Comparison of ENCODE assay signal across 8 cellular contexts in genomic region chr12:48001426-48002178, GRCh38. TPM values are rescaled to one million over a fixed set of nuclear protein-coding genes. Genes with fewer than 3 reads are reported as not detected.
DNase-seq lines count a peak whose midpoint lies in the region; ATAC-seq and TF ChIP-seq lines count a peak whose summit lies in the region.

No MANE protein-coding gene starts in this region.

- no peaks in the 10 kb centered on the region for H3K9me3 ChIP-seq in MM.1S (replicated peaks; ENCODE audit: insufficient read depth, low read length)
- H3K9me3 ChIP-seq in adrenal gland (replicated peaks in 1 of 3), result no peaks in the 10 kb centered on the region
- no peaks in the 10 kb centered on the region for H3K9me3 ChIP-seq in iPS DF 6.9 (ENCODE audit: control insufficient read depth, insufficient read depth, low read length)

- intact Hi-C loops in adrenal gland (cut with DNase I), result no loop called here

- TF ChIP-seq CTCF in MM.1S (IDR thresholded peaks at IDR 0.05; ENCODE audit: low read length) (no peak), adrenal gland (IDR thresholded peaks at IDR 0.05) (no peak)

- ATAC-seq in HG03442 (IDR thresholded peaks at IDR 0.05; ENCODE audit: unreplicated experiment) (no peak), GM19351 (IDR thresholded peaks at IDR 0.05; ENCODE audit: unreplicated experiment) (no peak)

- H3K4me3 ChIP-seq in MM.1S (ENCODE audit: low read length), result peak overlapping the region; percentile 53
- H3K4me3 ChIP-seq in adrenal gland, result peak overlapping the region in 2 of 4 donors; percentile 18 to 66
- peak overlapping the region; percentile 21; the same call in 1 of the 2 replicates for H3K4me3 ChIP-seq in iPS DF 6.9 (ENCODE audit: low read length)
- peak overlapping the region; percentile 53 for H3K4me3 ChIP-seq in skeletal muscle cell (ENCODE audit: low read depth, low read length)

- H3K79me2 ChIP-seq in MM.1S (ENCODE audit: low read length), result no peaks in the 10 kb centered on the region

- H3K9me2 ChIP-seq in MM.1S (replicated peaks; ENCODE audit: insufficient read depth, low read length), result no peaks in the 10 kb centered on the region

- peak overlapping the region; percentile 89 for H3K4me2 ChIP-seq in MM.1S (ENCODE audit: low read depth, low read length)

- no peak overlapping the region for H3K9ac ChIP-seq in MM.1S (ENCODE audit: low read length)

- H3K4me1 ChIP-seq in MM.1S (ENCODE audit: low read length) (peaks cover 6% of the 10 kb centered on the region; the same call in 1 of the 2 replicates), adrenal gland (replicated peaks in 1 of 2) (peaks cover 21 to 27% of the 10 kb centered on the region in 2 donors), iPS DF 6.9 (ENCODE audit: control insufficient read depth, insufficient read depth, low read length) (peaks cover 7% of the 10 kb centered on the region)

- DNase-seq in EH (ENCODE audit: low read depth) (peak; percentile 61), MM.1S (no peak), adrenal gland (peak in 5 of 7 donors; percentile 39 to 54 (median 48)), iPS DF 6.9 (ENCODE audit: low read depth, low spot score) (no peak), skeletal muscle cell (ENCODE audit: low read depth) (no peak), hippocampal formation (lab: John Stamatoyannopoulos, UW) (no peak)

- H3K36me3 ChIP-seq in MM.1S (replicated peaks; ENCODE audit: insufficient read depth, low read length), result no peaks in the 10 kb centered on the region
- H3K36me3 ChIP-seq in adrenal gland (replicated peaks in 1 of 2), result no peaks in the 10 kb centered on the region
- no peaks in the 10 kb centered on the region for H3K36me3 ChIP-seq in iPS DF 6.9 (ENCODE audit: control insufficient read depth, insufficient read depth, low read length)

- WGBS in adrenal gland, 4 donors, result 1 to 2% (median 2%) methylated on average over 9 to 51 of the region's 51 CpGs
- no CpG with 5 or more reads among the region's 51 CpGs for WGBS in iPS DF 6.9 (ENCODE audit: insufficient coverage, insufficient read length)

- H3K27me3 ChIP-seq in MM.1S (replicated peaks; ENCODE audit: insufficient read depth, low read length) (peaks cover 76% of the 10 kb centered on the region), adrenal gland (peaks cover 49% of the 10 kb centered on the region), iPS DF 6.9 (ENCODE audit: control insufficient read depth, insufficient read depth, low read length) (peaks cover 73% of the 10 kb centered on the region)

- H3K27ac ChIP-seq in MM.1S (ENCODE audit: low read length) (no peak overlapping the region), adrenal gland (peak overlapping the region in 1 of 5 donors; percentile 27), iPS DF 6.9 (ENCODE audit: low read length) (no peak overlapping the region)

- peak overlapping the region; percentile 48 for H2AFZ ChIP-seq in MM.1S (ENCODE audit: low read length)

- H4K20me1 ChIP-seq in MM.1S (ENCODE audit: insufficient read depth, low read length), result no peaks in the 10 kb centered on the region

- TF ChIP-seq POLR2A in adrenal gland (IDR thresholded peaks at IDR 0.05), result no peak

- H3F3A ChIP-seq in MM.1S (ENCODE audit: insufficient read depth, low read length), result no peaks in the 10 kb centered on the region

RNA-seq across cellular contexts. Expression of gene COL2A1, which starts 2.7 kb away (rescaled TPM):
- total RNA-seq in adrenal gland, result under 1 TPM in 5 of 8 donors, not detected in 3; 0.14 to 0.63 (median 0.26) TPM
- under 1 TPM; 0.07 to 0.20 (median 0.16) TPM for polyA plus RNA-seq in adrenal gland

RNA-seq across cellular contexts. Expression of gene TMEM106C, which starts 38.2 kb away (rescaled TPM):
- total RNA-seq in adrenal gland, result 100 to 1,000 TPM in 2 of 8 donors, 10 to 100 TPM in 6; 28.8 to 119 (median 56.8) TPM
- 10 to 100 TPM; 24.6 to 51.6 (median 31.5) TPM for polyA plus RNA-seq in adrenal gland

Comparison
In these comparisons a context has a peak if more than half of its experiments do, and no peak if none do; other contexts are left out.
1. DNase-seq: peak in EH (single experiment) and adrenal gland (5 of 7); none in MM.1S (single experiment), iPS DF 6.9 (single experiment), skeletal muscle cell (single experiment) and hippocampal formation (0 of 2).